24 cellular contexts compared by ENCODE assay signal in the genomic region with DNA sequence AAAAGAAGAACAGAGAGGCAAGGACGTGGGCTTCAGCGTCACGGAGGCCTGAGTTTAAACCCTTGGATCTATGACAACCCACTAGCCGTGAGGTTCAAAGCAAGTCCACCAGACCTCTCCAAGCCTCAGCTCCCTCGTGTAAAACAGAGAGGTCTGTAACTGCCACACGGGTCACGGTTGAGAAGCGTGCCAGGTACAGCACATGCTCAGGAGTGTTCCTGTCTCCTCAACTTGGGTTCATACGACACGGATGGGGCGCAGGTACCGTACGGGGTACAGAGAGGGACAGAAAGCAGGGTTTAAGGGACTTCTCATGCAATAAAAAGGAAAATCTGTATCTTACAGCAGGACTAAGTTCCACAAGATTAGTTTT.
DNase-seq lines count a peak whose midpoint lies in the region; TF ChIP-seq lines count a peak whose summit lies in the region.
"Had no signal": no experiment of that assay in that cellular context is flagged by ENCODE, and none has a peak within 500 bp of the region (broad histone marks: within the 10 kb centered on the region; RNA-seq: fewer than 3 reads in every experiment).

No MANE protein-coding gene starts in this region.

- H3K4me3 ChIP-seq in cardiac muscle cell (no peak overlapping the region), left ventricle myocardium inferior (no peak overlapping the region), esophagus squamous epithelium (no peak overlapping the region), trophoblast cell (ENCODE audit: low read depth, low read length) (no peak overlapping the region), transverse colon (no peak overlapping the region)
- H3K4me3 ChIP-seq: heart right ventricle, skin epidermis, uterus had no signal

- peaks cover 13% of the 10 kb centered on the region for H3K79me1 ChIP-seq in trophoblast cell (ENCODE audit: low read length)

- peak overlapping the region; percentile 57 for H3K4ac ChIP-seq in trophoblast cell (ENCODE audit: low read depth, low read length)

- in situ Hi-C loops in transverse colon (cut with MboI; ENCODE audit: low pct_ligation_motif_present in 1 of 4, low pct_unique_long_range_greater_than_20kb in 1 of 4, low sequenced_read_pairs in 3 of 4), result no loop called here

- TF ChIP-seq CTCF in cardiac muscle cell (IDR thresholded peaks at IDR 0.05; ENCODE audit: low read depth, low read length) (no peak), left ventricle myocardium inferior (IDR thresholded peaks at IDR 0.05; ENCODE audit: borderline replicate concordance) (no peak), esophagus squamous epithelium (IDR thresholded peaks at IDR 0.05) (no peak), transverse colon (IDR thresholded peaks at IDR 0.05) (no peak)

- peak overlapping the region; percentile 13 for H2AK5ac ChIP-seq in trophoblast cell (ENCODE audit: low read length)

- H4K8ac ChIP-seq in trophoblast cell (ENCODE audit: low read depth, low read length), result peak overlapping the region; percentile 17

- intact Hi-C loops in left ventricle myocardium inferior (cut with micrococcal nuclease), result no loop called here
- intact Hi-C loops in esophagus squamous epithelium (cut with DNase I), result no loop called here
- intact Hi-C loops in transverse colon (cut with DNase I; ENCODE audit: low total_unique reads), result loop anchor here (10.0 kb wide), 1 partner anchor 87 kb away; a partner anchor contains a TSS

- H4K12ac ChIP-seq in trophoblast cell (ENCODE audit: low read depth, low read length), result peak overlapping the region; percentile 8

- H3K27ac ChIP-seq in cardiac muscle cell (peak overlapping the region; percentile 81), left ventricle myocardium inferior (replicated peaks) (no peak overlapping the region), esophagus squamous epithelium (peak overlapping the region; percentile 58 to 80 (median 74)), trophoblast cell (ENCODE audit: low read depth, low read length) (peak overlapping the region; percentile 80), transverse colon (peak overlapping the region; percentile 74 to 89 (median 85))

- H3K4me1 ChIP-seq in cardiac muscle cell (ENCODE audit: low read depth) (peaks cover 12% of the 10 kb centered on the region), left ventricle myocardium inferior (peaks cover 29% of the 10 kb centered on the region), esophagus squamous epithelium (peaks cover 10 to 62% (median 26%) of the 10 kb centered on the region in 3 donors), trophoblast cell (ENCODE audit: control insufficient read depth in 1 of 2, insufficient read depth in 2 of 2, low read length in 2 of 2) (peaks cover 25% of the 10 kb centered on the region in 2 experiments), transverse colon (peaks cover 5 to 33% (median 7%) of the 10 kb centered on the region in 4 donors)

- peak overlapping the region; percentile 71 for H4K91ac ChIP-seq in trophoblast cell (ENCODE audit: low read depth, low read length)

- peak overlapping the region; percentile 50 for H3K14ac ChIP-seq in trophoblast cell (ENCODE audit: low read length)

- DNase-seq in cardiac muscle cell (ENCODE audit: low read depth in 1 of 2, low spot score in 1 of 2), result no peak
- no peak for DNase-seq in left ventricle myocardium inferior
- DNase-seq in esophagus squamous epithelium (lab: John Stamatoyannopoulos, UW), result no peak
- DNase-seq in trophoblast cell, result no peak
- DNase-seq in transverse colon, result no peak
- DNase-seq in activated T-cell treated with anti-CD3 and anti-CD28 coated beads, Interleukin-2, amount 50 U/mL, for 1 hour, result no peak
- no peak for DNase-seq in COLO668 (lab: John Stamatoyannopoulos, UW; ENCODE audit: unreplicated experiment)
- no peak for DNase-seq in kidney glomerular epithelial cell (lab: John Stamatoyannopoulos, UW)
- DNase-seq: 8988T; activated B cell treated with CpG ODN at 0.5 μM for 24 hours; activated CD8-positive, alpha-beta T cell treated with anti-CD3 and anti-CD28 coated beads, Interleukin-2, amount 10 ng/mL, durations not matched to agents 7 days and 5 days; activated naive CD4-positive, alpha-beta T cell treated with Interleukin-2 at 50 U/mL for 16 hours; activated T-cell treated with anti-CD3 and anti-CD28 coated beads, Interleukin-2, amount 50 U/mL, for 24 hours; AML-193; COR-L47; effector memory CD8-positive, alpha-beta T cell; heart right ventricle; left ventricle myocardium superior; NCI-H510A treated with DMSO at 0.1 percent for 48 hours; RPMI8226; stimulated activated CD4-positive, alpha-beta T cell treated with anti-CD3 and anti-CD28 coated beads, Interleukin-4, amount 100 ng/mL, for 1 hour; stimulated activated naive CD8-positive, alpha-beta T cell treated with anti-CD3 and anti-CD28 coated beads, Interleukin-15, amount 100 ng/mL, for 72 hours; uterus had no signal

- 40 to 42% methylated on average over 13 of the region's 13 CpGs for WGBS in esophagus squamous epithelium, 2 donors
- WGBS in trophoblast cell (ENCODE audit: extremely low coverage, insufficient coverage, insufficient read length), result no CpG with 5 or more reads among the region's 13 CpGs
- 68% methylated on average over 13 of the region's 13 CpGs; no CpG with 5 or more reads in 1 of the 2 donors for WGBS in transverse colon (ENCODE audit: low coverage in 1 of 2), 2 donors

- H3K79me2 ChIP-seq in trophoblast cell (ENCODE audit: control insufficient read depth, insufficient read depth, low read length, poor library complexity), result peaks cover 7% of the 10 kb centered on the region

- peak overlapping the region; percentile 29 for H2BK120ac ChIP-seq in trophoblast cell (ENCODE audit: insufficient read depth, low read length, poor library complexity)

- peak overlapping the region; percentile 32 for H2BK5ac ChIP-seq in trophoblast cell (ENCODE audit: low read depth, low read length, poor library complexity)

- no peak overlapping the region for H3K4me2 ChIP-seq in trophoblast cell (ENCODE audit: low read length)

- H3K36me3 ChIP-seq in cardiac muscle cell (no peaks in the 10 kb centered on the region), left ventricle myocardium inferior (no peaks in the 10 kb centered on the region), esophagus squamous epithelium (no peaks in the 10 kb centered on the region), trophoblast cell (ENCODE audit: control insufficient read depth in 1 of 2, insufficient read depth in 2 of 2, low read length in 2 of 2) (no peaks in the 10 kb centered on the region), transverse colon (no peaks in the 10 kb centered on the region)
- H3K36me3 ChIP-seq: heart right ventricle, uterus had no signal

- no peaks in the 10 kb centered on the region for H3K27me3 ChIP-seq in cardiac muscle cell
- no peaks in the 10 kb centered on the region for H3K27me3 ChIP-seq in left ventricle myocardium inferior (ENCODE audit: low read depth)
- no peaks in the 10 kb centered on the region for H3K27me3 ChIP-seq in esophagus squamous epithelium
- no peaks in the 10 kb centered on the region for H3K27me3 ChIP-seq in trophoblast cell (ENCODE audit: insufficient read depth, low read length)
- no peaks in the 10 kb centered on the region for H3K27me3 ChIP-seq in transverse colon
- H3K27me3 ChIP-seq: heart right ventricle, uterus had no signal

- TF ChIP-seq POLR2A in esophagus squamous epithelium (IDR thresholded peaks at IDR 0.05), result no peak
- TF ChIP-seq POLR2A in transverse colon (IDR thresholded peaks at IDR 0.05), result no peak

- H3K18ac ChIP-seq in trophoblast cell (ENCODE audit: low read length), result peak overlapping the region; percentile 67

- no peak overlapping the region for H3K23ac ChIP-seq in trophoblast cell (ENCODE audit: low read length)

- no peak overlapping the region for H3K9ac ChIP-seq in trophoblast cell (ENCODE audit: low read length)

- no peak overlapping the region for H2AFZ ChIP-seq in trophoblast cell (ENCODE audit: insufficient read depth, low read length, poor library complexity)

- H3K9me3 ChIP-seq in cardiac muscle cell (ENCODE audit: low read depth) (no peaks in the 10 kb centered on the region), left ventricle myocardium inferior (replicated peaks) (no peaks in the 10 kb centered on the region), esophagus squamous epithelium (no peaks in the 10 kb centered on the region), trophoblast cell (ENCODE audit: insufficient read depth, low read depth, low read length) (no peaks in the 10 kb centered on the region), transverse colon (no peaks in the 10 kb centered on the region)
- H3K9me3 ChIP-seq: heart right ventricle, uterus had no signal

- no peak for TF ChIP-seq EP300 in transverse colon (IDR thresholded peaks at IDR 0.05; ENCODE audit: low read depth)

- H2BK12ac ChIP-seq in trophoblast cell (ENCODE audit: low read length), result peak overlapping the region; percentile 52
